2 cellular contexts compared by ENCODE assay signal in the genomic region with DNA sequence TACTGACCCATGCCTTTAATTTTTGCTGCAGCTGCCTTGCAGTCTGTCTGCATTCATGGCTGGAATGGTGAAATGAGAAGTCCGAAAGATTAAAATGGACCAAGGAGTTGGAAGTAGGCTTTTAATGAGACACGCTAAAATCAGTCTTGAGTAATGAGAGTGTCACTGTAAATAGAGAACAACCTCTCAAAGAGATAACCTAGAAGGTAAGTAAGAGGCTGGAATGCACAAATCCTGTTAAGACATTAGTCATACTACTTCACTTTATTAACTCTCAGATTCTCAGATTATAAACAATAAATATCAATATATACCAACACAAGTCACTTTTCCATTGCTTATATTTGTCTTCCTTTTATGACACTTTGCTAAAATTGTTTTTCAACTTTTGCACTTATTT.
TF ChIP-seq lines count a peak whose summit lies in the region.

No MANE protein-coding gene starts in this region.

TF ChIP-seq in SK-N-SH treated with all-trans-retinoic acid at 6 μM for 48 hours, 23 proteins besides CTCF, POLR2A, EP300 and RAD21 (continued from another document):
- TF ChIP-seq, protein P1, sequence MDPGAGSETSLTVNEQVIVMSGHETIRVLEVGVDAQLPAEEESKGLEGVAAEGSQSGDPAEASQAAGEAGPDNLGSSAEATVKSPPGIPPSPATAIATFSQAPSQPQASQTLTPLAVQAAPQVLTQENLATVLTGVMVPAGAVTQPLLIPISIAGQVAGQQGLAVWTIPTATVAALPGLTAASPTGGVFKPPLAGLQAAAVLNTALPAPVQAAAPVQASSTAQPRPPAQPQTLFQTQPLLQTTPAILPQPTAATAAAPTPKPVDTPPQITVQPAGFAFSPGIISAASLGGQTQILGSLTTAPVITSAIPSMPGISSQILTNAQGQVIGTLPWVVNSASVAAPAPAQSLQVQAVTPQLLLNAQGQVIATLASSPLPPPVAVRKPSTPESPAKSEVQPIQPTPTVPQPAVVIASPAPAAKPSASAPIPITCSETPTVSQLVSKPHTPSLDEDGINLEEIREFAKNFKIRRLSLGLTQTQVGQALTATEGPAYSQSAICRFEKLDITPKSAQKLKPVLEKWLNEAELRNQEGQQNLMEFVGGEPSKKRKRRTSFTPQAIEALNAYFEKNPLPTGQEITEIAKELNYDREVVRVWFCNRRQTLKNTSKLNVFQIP (CRISPR knock-in tag; IDR thresholded peaks at IDR 0.05; ENCODE audit: borderline replicate concordance, low read depth): no peak
- TF ChIP-seq ZC3H10 (CRISPR knock-in tag; IDR thresholded peaks at IDR 0.05) (no peak), BACH2 (CRISPR knock-in tag; IDR thresholded peaks at IDR 0.05; ENCODE audit: borderline replicate concordance) (no peak)
- TF ChIP-seq, protein P2, sequence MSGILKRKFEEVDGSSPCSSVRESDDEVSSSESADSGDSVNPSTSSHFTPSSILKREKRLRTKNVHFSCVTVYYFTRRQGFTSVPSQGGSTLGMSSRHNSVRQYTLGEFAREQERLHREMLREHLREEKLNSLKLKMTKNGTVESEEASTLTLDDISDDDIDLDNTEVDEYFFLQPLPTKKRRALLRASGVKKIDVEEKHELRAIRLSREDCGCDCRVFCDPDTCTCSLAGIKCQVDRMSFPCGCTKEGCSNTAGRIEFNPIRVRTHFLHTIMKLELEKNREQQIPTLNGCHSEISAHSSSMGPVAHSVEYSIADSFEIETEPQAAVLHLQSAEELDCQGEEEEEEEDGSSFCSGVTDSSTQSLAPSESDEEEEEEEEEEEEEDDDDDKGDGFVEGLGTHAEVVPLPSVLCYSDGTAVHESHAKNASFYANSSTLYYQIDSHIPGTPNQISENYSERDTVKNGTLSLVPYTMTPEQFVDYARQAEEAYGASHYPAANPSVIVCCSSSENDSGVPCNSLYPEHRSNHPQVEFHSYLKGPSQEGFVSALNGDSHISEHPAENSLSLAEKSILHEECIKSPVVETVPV (CRISPR knock-in tag; IDR thresholded peaks at IDR 0.05): no peak
- TF ChIP-seq, protein P3, sequence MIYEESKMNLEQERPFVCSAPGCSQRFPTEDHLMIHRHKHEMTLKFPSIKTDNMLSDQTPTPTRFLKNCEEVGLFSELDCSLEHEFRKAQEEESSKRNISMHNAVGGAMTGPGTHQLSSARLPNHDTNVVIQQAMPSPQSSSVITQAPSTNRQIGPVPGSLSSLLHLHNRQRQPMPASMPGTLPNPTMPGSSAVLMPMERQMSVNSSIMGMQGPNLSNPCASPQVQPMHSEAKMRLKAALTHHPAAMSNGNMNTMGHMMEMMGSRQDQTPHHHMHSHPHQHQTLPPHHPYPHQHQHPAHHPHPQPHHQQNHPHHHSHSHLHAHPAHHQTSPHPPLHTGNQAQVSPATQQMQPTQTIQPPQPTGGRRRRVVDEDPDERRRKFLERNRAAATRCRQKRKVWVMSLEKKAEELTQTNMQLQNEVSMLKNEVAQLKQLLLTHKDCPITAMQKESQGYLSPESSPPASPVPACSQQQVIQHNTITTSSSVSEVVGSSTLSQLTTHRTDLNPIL (CRISPR knock-in tag; IDR thresholded peaks at IDR 0.05; ENCODE audit: low read depth): peak; percentile 52; the same call in 1 of the 2 replicates

TF ChIP-seq in SK-N-SH, 30 proteins besides CTCF, POLR2A, EP300 and RAD21 (continued from another document):
- TF ChIP-seq, protein P4, sequence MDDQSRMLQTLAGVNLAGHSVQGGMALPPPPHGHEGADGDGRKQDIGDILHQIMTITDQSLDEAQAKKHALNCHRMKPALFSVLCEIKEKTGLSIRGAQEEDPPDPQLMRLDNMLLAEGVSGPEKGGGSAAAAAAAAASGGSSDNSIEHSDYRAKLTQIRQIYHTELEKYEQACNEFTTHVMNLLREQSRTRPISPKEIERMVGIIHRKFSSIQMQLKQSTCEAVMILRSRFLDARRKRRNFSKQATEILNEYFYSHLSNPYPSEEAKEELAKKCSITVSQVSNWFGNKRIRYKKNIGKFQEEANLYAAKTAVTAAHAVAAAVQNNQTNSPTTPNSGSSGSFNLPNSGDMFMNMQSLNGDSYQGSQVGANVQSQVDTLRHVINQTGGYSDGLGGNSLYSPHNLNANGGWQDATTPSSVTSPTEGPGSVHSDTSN (IDR thresholded peaks at IDR 0.05): no peak
- TF ChIP-seq SMC3 (IDR thresholded peaks at IDR 0.05; ENCODE audit: low read depth, low read length) (no peak), GABPA (IDR thresholded peaks at IDR 0.05; ENCODE audit: low read depth) (no peak)
- TF ChIP-seq, protein P5, sequence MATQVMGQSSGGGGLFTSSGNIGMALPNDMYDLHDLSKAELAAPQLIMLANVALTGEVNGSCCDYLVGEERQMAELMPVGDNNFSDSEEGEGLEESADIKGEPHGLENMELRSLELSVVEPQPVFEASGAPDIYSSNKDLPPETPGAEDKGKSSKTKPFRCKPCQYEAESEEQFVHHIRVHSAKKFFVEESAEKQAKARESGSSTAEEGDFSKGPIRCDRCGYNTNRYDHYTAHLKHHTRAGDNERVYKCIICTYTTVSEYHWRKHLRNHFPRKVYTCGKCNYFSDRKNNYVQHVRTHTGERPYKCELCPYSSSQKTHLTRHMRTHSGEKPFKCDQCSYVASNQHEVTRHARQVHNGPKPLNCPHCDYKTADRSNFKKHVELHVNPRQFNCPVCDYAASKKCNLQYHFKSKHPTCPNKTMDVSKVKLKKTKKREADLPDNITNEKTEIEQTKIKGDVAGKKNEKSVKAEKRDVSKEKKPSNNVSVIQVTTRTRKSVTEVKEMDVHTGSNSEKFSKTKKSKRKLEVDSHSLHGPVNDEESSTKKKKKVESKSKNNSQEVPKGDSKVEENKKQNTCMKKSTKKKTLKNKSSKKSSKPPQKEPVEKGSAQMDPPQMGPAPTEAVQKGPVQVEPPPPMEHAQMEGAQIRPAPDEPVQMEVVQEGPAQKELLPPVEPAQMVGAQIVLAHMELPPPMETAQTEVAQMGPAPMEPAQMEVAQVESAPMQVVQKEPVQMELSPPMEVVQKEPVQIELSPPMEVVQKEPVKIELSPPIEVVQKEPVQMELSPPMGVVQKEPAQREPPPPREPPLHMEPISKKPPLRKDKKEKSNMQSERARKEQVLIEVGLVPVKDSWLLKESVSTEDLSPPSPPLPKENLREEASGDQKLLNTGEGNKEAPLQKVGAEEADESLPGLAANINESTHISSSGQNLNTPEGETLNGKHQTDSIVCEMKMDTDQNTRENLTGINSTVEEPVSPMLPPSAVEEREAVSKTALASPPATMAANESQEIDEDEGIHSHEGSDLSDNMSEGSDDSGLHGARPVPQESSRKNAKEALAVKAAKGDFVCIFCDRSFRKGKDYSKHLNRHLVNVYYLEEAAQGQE (IDR thresholded peaks at IDR 0.05; ENCODE audit: low read depth, low read length): no peak
